1 cellular context compared by ENCODE assay signal in genomic region chr3:15602146-15602536, GRCh38.
TF ChIP-seq lines count a peak whose summit lies in the region.

No MANE protein-coding gene starts in this region.

TF ChIP-seq in HEK293, 187 proteins besides CTCF, POLR2A, EP300 and RAD21 (continued from another document and continues in another):
- TF ChIP-seq TSHZ1 (tag by site-specific recombination; IDR thresholded peaks at IDR 0.05; ENCODE audit: borderline replicate concordance) (no peak), ZNF292 (tag by site-specific recombination; IDR thresholded peaks at IDR 0.05; ENCODE audit: borderline replicate concordance, low read depth) (no peak), ZNF473 (tag by site-specific recombination; IDR thresholded peaks at IDR 0.05) (no peak), ZNF449 (tag by site-specific recombination; IDR thresholded peaks at IDR 0.05) (no peak), ZBTB26 (tag by site-specific recombination; optimal IDR thresholded peaks at IDR 0.05) (no peak), FEZF1 (tag by site-specific recombination; IDR thresholded peaks at IDR 0.05) (no peak), PRDM6 (tag by site-specific recombination; IDR thresholded peaks at IDR 0.05) (no peak), ZBTB20 (tag by site-specific recombination; IDR thresholded peaks at IDR 0.05) (0 out of 2 replicates have a peak, but pooled peaks have one; percentile 34), ZNF350 (tag by site-specific recombination; IDR thresholded peaks at IDR 0.05) (no peak), ZNF768 (tag by site-specific recombination; IDR thresholded peaks at IDR 0.05) (0 out of 2 replicates have a peak, but pooled peaks have one; percentile 33), ZNF555 (tag by site-specific recombination; conservative IDR thresholded peaks at IDR 0.05) (no peak), ZNF664 (tag by site-specific recombination; IDR thresholded peaks at IDR 0.05) (no peak), ZFP37 (tag by site-specific recombination; IDR thresholded peaks at IDR 0.05) (no peak), ZNF155 (tag by site-specific recombination; IDR thresholded peaks at IDR 0.05) (no peak), EGR2 (tag by site-specific recombination; IDR thresholded peaks at IDR 0.05; ENCODE audit: low read depth) (no peak), YY2 (tag by site-specific recombination; IDR thresholded peaks at IDR 0.05) (no peak), ZBTB17 (tag by site-specific recombination; IDR thresholded peaks at IDR 0.05) (peak; percentile 84; the same call in 1 of the 2 replicates), ZNF660 (tag by site-specific recombination; IDR thresholded peaks at IDR 0.05) (0 out of 2 replicates have a peak, but pooled peaks have one; percentile 84), BCL11B (tag by site-specific recombination; IDR thresholded peaks at IDR 0.05; ENCODE audit: low read depth) (no peak), KLF8 (tag by site-specific recombination; IDR thresholded peaks at IDR 0.05) (no peak), ZNF791 (tag by site-specific recombination; IDR thresholded peaks at IDR 0.05) (no peak), ZBTB21 (tag by site-specific recombination; IDR thresholded peaks at IDR 0.05) (0 out of 2 replicates have a peak, but pooled peaks have one; percentile 14), TCF7L2 (IDR thresholded peaks at IDR 0.05; ENCODE audit: borderline replicate concordance, low read depth, low read length) (no peak), ZNF398 (tag by site-specific recombination; IDR thresholded peaks at IDR 0.05) (no peak), ZNF670 (tag by site-specific recombination; IDR thresholded peaks at IDR 0.05; ENCODE audit: low read depth) (no peak), ZNF513 (tag by site-specific recombination; IDR thresholded peaks at IDR 0.05) (no peak), ZFHX2 (tag by site-specific recombination; conservative IDR thresholded peaks at IDR 0.05) (no peak), ZBTB8A (tag by site-specific recombination; IDR thresholded peaks at IDR 0.05) (peak; percentile 10; the same call in 1 of the 2 replicates), ZNF792 (tag by site-specific recombination; IDR thresholded peaks at IDR 0.05) (no peak)
- TF ChIP-seq, protein P1, sequence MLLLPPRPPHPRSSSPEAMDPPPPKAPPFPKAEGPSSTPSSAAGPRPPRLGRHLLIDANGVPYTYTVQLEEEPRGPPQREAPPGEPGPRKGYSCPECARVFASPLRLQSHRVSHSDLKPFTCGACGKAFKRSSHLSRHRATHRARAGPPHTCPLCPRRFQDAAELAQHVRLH (tag by site-specific recombination; IDR thresholded peaks at IDR 0.05), result 0 out of 2 replicates have a peak, but pooled peaks have one; percentile 80
- TF ChIP-seq, protein P2, sequence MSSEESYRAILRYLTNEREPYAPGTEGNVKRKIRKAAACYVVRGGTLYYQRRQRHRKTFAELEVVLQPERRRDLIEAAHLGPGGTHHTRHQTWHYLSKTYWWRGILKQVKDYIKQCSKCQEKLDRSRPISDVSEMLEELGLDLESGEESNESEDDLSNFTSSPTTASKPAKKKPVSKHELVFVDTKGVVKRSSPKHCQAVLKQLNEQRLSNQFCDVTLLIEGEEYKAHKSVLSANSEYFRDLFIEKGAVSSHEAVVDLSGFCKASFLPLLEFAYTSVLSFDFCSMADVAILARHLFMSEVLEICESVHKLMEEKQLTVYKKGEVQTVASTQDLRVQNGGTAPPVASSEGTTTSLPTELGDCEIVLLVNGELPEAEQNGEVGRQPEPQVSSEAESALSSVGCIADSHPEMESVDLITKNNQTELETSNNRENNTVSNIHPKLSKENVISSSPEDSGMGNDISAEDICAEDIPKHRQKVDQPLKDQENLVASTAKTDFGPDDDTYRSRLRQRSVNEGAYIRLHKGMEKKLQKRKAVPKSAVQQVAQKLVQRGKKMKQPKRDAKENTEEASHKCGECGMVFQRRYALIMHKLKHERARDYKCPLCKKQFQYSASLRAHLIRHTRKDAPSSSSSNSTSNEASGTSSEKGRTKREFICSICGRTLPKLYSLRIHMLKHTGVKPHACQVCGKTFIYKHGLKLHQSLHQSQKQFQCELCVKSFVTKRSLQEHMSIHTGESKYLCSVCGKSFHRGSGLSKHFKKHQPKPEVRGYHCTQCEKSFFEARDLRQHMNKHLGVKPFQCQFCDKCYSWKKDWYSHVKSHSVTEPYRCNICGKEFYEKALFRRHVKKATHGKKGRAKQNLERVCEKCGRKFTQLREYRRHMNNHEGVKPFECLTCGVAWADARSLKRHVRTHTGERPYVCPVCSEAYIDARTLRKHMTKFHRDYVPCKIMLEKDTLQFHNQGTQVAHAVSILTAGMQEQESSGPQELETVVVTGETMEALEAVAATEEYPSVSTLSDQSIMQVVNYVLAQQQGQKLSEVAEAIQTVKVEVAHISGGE (tag by site-specific recombination; conservative IDR thresholded peaks at IDR 0.05; ENCODE audit: low read depth), result no peak
- TF ChIP-seq, protein P3, sequence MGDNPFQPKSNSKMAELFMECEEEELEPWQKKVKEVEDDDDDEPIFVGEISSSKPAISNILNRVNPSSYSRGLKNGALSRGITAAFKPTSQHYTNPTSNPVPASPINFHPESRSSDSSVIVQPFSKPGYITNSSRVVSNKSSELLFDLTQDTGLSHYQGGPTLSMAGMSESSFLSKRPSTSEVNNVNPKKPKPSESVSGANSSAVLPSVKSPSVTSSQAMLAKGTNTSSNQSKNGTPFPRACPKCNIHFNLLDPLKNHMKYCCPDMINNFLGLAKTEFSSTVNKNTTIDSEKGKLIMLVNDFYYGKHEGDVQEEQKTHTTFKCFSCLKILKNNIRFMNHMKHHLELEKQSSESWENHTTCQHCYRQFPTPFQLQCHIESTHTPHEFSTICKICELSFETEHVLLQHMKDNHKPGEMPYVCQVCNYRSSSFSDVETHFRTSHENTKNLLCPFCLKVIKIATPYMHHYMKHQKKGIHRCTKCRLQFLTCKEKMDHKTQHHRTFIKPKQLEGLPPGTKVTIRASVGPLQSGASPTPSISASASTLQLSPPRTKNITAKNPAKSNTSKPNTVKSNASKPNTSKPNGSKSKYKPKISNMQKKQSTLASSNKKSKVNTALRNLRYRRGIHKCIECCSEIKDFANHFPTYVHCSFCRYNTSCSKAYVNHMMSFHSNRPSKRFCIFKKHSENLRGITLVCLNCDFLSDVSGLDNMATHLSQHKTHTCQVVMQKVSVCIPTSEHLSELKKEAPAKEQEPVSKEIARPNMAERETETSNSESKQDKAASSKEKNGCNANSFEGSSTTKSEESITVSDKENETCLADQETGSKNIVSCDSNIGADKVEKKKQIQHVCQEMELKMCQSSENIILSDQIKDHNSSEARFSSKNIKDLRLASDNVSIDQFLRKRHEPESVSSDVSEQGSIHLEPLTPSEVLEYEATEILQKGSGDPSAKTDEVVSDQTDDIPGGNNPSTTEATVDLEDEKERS (tag by site-specific recombination; IDR thresholded peaks at IDR 0.05), result no peak
- TF ChIP-seq, protein P4, sequence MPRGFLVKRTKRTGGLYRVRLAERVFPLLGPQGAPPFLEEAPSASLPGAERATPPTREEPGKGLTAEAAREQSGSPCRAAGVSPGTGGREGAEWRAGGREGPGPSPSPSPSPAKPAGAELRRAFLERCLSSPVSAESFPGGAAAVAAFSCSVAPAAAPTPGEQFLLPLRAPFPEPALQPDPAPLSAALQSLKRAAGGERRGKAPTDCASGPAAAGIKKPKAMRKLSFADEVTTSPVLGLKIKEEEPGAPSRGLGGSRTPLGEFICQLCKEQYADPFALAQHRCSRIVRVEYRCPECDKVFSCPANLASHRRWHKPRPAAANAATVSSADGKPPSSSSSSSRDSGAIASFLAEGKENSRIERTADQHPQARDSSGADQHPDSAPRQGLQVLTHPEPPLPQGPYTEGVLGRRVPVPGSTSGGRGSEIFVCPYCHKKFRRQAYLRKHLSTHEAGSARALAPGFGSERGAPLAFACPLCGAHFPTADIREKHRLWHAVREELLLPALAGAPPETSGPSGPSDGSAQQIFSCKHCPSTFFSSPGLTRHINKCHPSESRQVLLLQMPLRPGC (tag by site-specific recombination; IDR thresholded peaks at IDR 0.05), result no peak
